8 cellular contexts compared by ENCODE assay signal in genomic region chr20:41365785-41366545, GRCh38. TPM values are rescaled to one million over a fixed set of nuclear protein-coding genes. Genes with fewer than 3 reads are reported as not detected.
DNase-seq lines count a peak whose midpoint lies in the region; ATAC-seq and TF ChIP-seq lines count a peak whose summit lies in the region.

No MANE protein-coding gene starts in this region.

- peaks cover 11% of the 10 kb centered on the region for H3K4me1 Mint-ChIP-seq in GM23338

- H3F3A ChIP-seq in GM23338 (replicated peaks; ENCODE audit: low read depth) = peaks cover 7% of the 10 kb centered on the region; the same call in 1 of the 2 replicates

- H3K27ac Mint-ChIP-seq in GM23338 = no peak overlapping the region

- peaks cover 38% of the 10 kb centered on the region for H3K27me3 Mint-ChIP-seq in GM23338 (ENCODE audit: insufficient read depth, low read depth, poor library complexity)

- no peak overlapping the region for H3K27ac ChIP-seq in GM23338 (ENCODE audit: low read depth)

- peaks cover 5% of the 10 kb centered on the region; the same call in 2 of the 3 replicates for H3K36me3 Mint-ChIP-seq in GM23338 (ENCODE audit: low read depth)

- intact Hi-C loops in left ventricle myocardium superior (cut with micrococcal nuclease) = no loop called here

- ATAC-seq in GM23338 (peak; percentile 58), left ventricle myocardium superior (peak; percentile 19), GM19463 (IDR thresholded peaks at IDR 0.05; ENCODE audit: unreplicated experiment) (no peak)

- no peaks in the 10 kb centered on the region for H4K20me1 ChIP-seq in GM23338 (replicated peaks; ENCODE audit: insufficient read depth)

- H3K79me2 ChIP-seq in GM23338 (replicated peaks; ENCODE audit: insufficient read depth) = no peaks in the 10 kb centered on the region

- peak overlapping the region; percentile 84 for H3K4me2 ChIP-seq in GM23338

- peak overlapping the region; percentile 85 for H2AFZ ChIP-seq in GM23338

- H3K4me3 ChIP-seq in GM23338 = peak overlapping the region; percentile 59
- peak overlapping the region; percentile 26 for H3K4me3 ChIP-seq in retinal pigment epithelial cell (ENCODE audit: low read length)

- H3K4me3 Mint-ChIP-seq in GM23338 = peak overlapping the region; percentile 59

- DNase-seq in GM23338 (ENCODE audit: low spot score) = peak; percentile 61
- DNase-seq in NCI-H526 treated with DMSO at 0.1 percent for 48 hours (lab: John Stamatoyannopoulos, UW) = peak; percentile 25
- DNase-seq in left ventricle myocardium superior = no peak
- no peak for DNase-seq in retinal pigment epithelial cell (ENCODE audit: low read depth)
- DNase-seq in stimulated activated CD4-positive, alpha-beta T cell treated with anti-CD3 and anti-CD28 coated beads, Interleukin-1b, Interleukin-23, amount 100 ng/mL, for 48 hours = no peak
- no peak for DNase-seq in islet precursor cell
- DNase-seq in HT-29 (ENCODE audit: low spot score) = no peak

- no peaks in the 10 kb centered on the region for H3K9me2 ChIP-seq in GM23338 (ENCODE audit: insufficient read depth)

- TF ChIP-seq CTCF in GM23338 (conservative IDR thresholded peaks at IDR 0.05; ENCODE audit: low read depth in 2 of 2) = no peak
- TF ChIP-seq CTCF in retinal pigment epithelial cell (conservative IDR thresholded peaks at IDR 0.05; ENCODE audit: low read depth, low read length) = no peak

- peaks cover 5% of the 10 kb centered on the region; the same call in 1 of the 2 replicates for H3K4me1 ChIP-seq in GM23338 (ENCODE audit: insufficient read depth)

- H3K9me3 Mint-ChIP-seq in GM23338 = peaks cover 7% of the 10 kb centered on the region; the same call in 2 of the 3 replicates

- H3K36me3 ChIP-seq in GM23338 (ENCODE audit: insufficient read depth) = no peaks in the 10 kb centered on the region

- peaks cover 56% of the 10 kb centered on the region for H3K27me3 ChIP-seq in GM23338 (ENCODE audit: insufficient read depth)

TF ChIP-seq in GM23338, 12 proteins besides CTCF, POLR2A, EP300 and RAD21 (continues in another document):
- peak; percentile 46 for TF ChIP-seq EZH2 (IDR thresholded peaks at IDR 0.05; ENCODE audit: low read depth, unreplicated experiment)
- no peak for TF ChIP-seq STAT1 (IDR thresholded peaks at IDR 0.05; ENCODE audit: unreplicated experiment)
- TF ChIP-seq ETS1 (IDR thresholded peaks at IDR 0.05) = no peak
- TF ChIP-seq ZNF462 (CRISPR knock-in tag; IDR thresholded peaks at IDR 0.05) = no peak
- TF ChIP-seq CREB1 (CRISPR knock-in tag; IDR thresholded peaks at IDR 0.05; ENCODE audit: low read depth) = no peak
- TF ChIP-seq JUNB (IDR thresholded peaks at IDR 0.05; ENCODE audit: unreplicated experiment) = no peak

RNA-seq across cellular contexts. Expression of gene EMILIN3, which starts 0.7 kb away (rescaled TPM):
- 6.3 and 6.6 TPM in 2 replicates for total RNA-seq in GM23338 (2014; rRNA removed; shearing (Covaris generic))
- polyA plus RNA-seq in GM23338 (2016; fragmentation: Nextera tagmentation; extraction: Ambion mirVana) = 0.53 and 0.56 TPM in 2 replicates
- total RNA-seq in left ventricle myocardium superior = 4.3 TPM
- total RNA-seq in HT-29 (2014; rRNA removed; shearing (Covaris generic)) = not detected in 2 replicates

RNA-seq across cellular contexts. Expression of gene LPIN3, which starts 25.3 kb away (rescaled TPM):
- 8.4 and 9.7 TPM in 2 replicates for total RNA-seq in GM23338 (2014; rRNA removed; shearing (Covaris generic))
- polyA plus RNA-seq in GM23338 (2016; fragmentation: Nextera tagmentation; extraction: Ambion mirVana) = 6.1 and 6.5 TPM in 2 replicates
- total RNA-seq in left ventricle myocardium superior = 22.9 TPM
- total RNA-seq in HT-29 (2014; rRNA removed; shearing (Covaris generic)) = 8.9 and 11.2 TPM in 2 replicates

RNA-seq across cellular contexts. Expression of gene ZHX3, which starts 48.4 kb away (rescaled TPM):
- total RNA-seq in GM23338 (2014; rRNA removed; shearing (Covaris generic)) = 2.8 and 5.3 TPM in 2 replicates
- polyA plus RNA-seq in GM23338 (2016; fragmentation: Nextera tagmentation; extraction: Ambion mirVana) = 1.7 and 4.4 TPM in 2 replicates
- total RNA-seq in left ventricle myocardium superior = 37.8 TPM
- 6.0 and 7.0 TPM in 2 replicates for total RNA-seq in HT-29 (2014; rRNA removed; shearing (Covaris generic))

Comparison
In these comparisons a context has a peak if more than half of its experiments do, and no peak if none do; other contexts are left out.
1. DNase-seq: peak in GM23338 (single experiment) and NCI-H526 treated with DMSO at 0.1 percent for 48 hours (single experiment); none in left ventricle myocardium superior (single experiment), retinal pigment epithelial cell (single experiment), stimulated activated CD4-positive, alpha-beta T cell treated with anti-CD3 and anti-CD28 coated beads, Interleukin-1b, Interleukin-23, amount 100 ng/mL, for 48 hours (single experiment), islet precursor cell (single experiment) and HT-29 (single experiment).